In the genomic region with DNA sequence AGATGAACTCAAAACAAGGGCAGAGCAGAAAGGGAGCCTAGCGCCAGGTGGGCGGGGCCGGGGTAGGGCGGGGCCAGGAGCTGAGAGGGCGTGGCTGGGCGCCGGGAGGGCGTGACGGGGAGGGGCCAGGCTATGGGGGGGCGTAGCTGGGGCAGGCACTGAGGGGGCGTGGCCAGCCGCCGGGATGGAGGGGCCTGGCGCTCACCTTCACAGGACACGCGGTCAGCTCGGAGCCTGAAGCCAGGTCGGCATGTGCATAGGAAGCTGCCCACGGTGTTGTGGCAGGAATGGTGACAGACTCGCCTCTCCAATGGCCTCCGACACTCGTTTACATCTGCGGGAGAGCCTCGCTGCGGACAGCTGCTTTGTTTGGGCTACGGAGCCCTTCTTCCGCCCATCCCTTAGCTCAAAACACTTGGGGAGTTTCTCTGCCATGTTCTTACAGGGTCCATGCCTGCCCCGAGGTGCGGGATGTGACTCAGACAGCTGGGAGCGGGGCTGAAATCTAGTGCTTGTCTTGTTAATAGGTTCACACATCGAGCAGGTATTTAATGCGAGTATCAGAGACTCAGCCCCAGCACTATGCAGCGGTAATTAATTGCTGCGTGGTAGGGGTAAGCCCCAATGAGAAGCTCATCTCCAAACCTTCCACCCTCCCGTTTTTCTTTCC, we compare ENCODE assay signal across 1 cellular context.
TF ChIP-seq lines count a peak whose summit lies in the region.

No MANE protein-coding gene starts in this region.

TF ChIP-seq in GM12878, 131 proteins besides CTCF, POLR2A, EP300 and RAD21:
- TF ChIP-seq BACH1 (IDR thresholded peaks at IDR 0.05; ENCODE audit: borderline replicate concordance) (no peak), BHLHE40 (IDR thresholded peaks at IDR 0.05; ENCODE audit: borderline replicate concordance in 1 of 2, low read depth in 2 of 2, low read length in 1 of 2) (no peak), MAX (IDR thresholded peaks at IDR 0.05; ENCODE audit: low read depth, low read length) (no peak), CUX1 (IDR thresholded peaks at IDR 0.05; ENCODE audit: insufficient replicate concordance, low read depth, low read length) (no peak), BCL11A (IDR thresholded peaks at IDR 0.05; ENCODE audit: low read depth, low read length) (no peak), CHD2 (IDR thresholded peaks at IDR 0.05; ENCODE audit: borderline replicate concordance, low read depth, low read length) (no peak), ATF3 (IDR thresholded peaks at IDR 0.05; ENCODE audit: borderline replicate concordance, extremely low read depth, low read depth, low read length) (no peak), RFX5 (IDR thresholded peaks at IDR 0.05; ENCODE audit: low read depth, low read length) (no peak), LARP7 (IDR thresholded peaks at IDR 0.05) (no peak), SP1 (IDR thresholded peaks at IDR 0.05; ENCODE audit: low read depth, low read length) (no peak), IKZF1 (conservative IDR thresholded peaks at IDR 0.05) (no peak), MYB (IDR thresholded peaks at IDR 0.05; ENCODE audit: borderline replicate concordance, low read depth, low read length) (no peak), YBX1 (IDR thresholded peaks at IDR 0.05) (no peak), ZNF592 (IDR thresholded peaks at IDR 0.05) (no peak), BMI1 (IDR thresholded peaks at IDR 0.05; ENCODE audit: borderline replicate concordance) (no peak), ZZZ3 (IDR thresholded peaks at IDR 0.05; ENCODE audit: control insufficient read depth, insufficient read length, low read depth) (no peak), STAT3 (IDR thresholded peaks at IDR 0.05; ENCODE audit: low read depth, low read length) (no peak), CBX5 (IDR thresholded peaks at IDR 0.05; ENCODE audit: low read depth) (no peak), MTA3 (IDR thresholded peaks at IDR 0.05; ENCODE audit: borderline replicate concordance, low read length) (no peak)
